Comparison of ENCODE assay signal across 11 cellular contexts in the genomic region with DNA sequence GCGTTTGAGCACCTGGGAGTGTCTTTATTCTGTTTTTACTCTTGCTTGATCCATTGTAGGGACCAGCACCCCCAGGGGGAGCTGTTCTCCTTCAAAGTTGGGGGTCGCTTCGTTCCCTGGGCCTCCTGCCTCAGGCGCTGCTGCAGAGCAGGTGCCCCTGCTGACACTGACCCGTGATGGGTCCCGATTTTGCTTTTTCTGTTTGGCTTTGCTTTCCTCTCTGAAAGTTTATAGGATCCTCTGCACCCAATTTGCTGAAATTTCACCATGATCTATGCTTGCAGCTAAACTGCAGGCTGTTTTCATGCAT. TPM values are rescaled to one million over a fixed set of nuclear protein-coding genes. Genes with fewer than 3 reads are reported as not detected.
DNase-seq lines count a peak whose midpoint lies in the region; ATAC-seq, FAIRE-seq and TF ChIP-seq lines count a peak whose summit lies in the region.
"Had no signal": no experiment of that assay in that cellular context is flagged by ENCODE, and none has a peak within 500 bp of the region (broad histone marks: within the 10 kb centered on the region; RNA-seq: fewer than 3 reads in every experiment).

No MANE protein-coding gene starts in this region.

- dilution Hi-C loops in endothelial cell of umbilical vein (cut with MboI; ENCODE audit: extremely low pct_ligation_motif_present, low sequenced_read_pairs) = no loop called here

- FAIRE-seq in endothelial cell of umbilical vein (lab: Jason Lieb, UNC) = no peak
- FAIRE-seq: GM12891, H54 had no signal

- no peak overlapping the region for H2AFZ ChIP-seq in OCI-LY1 (ENCODE audit: low read length)
- no peak overlapping the region for H2AFZ ChIP-seq in endothelial cell of umbilical vein (ENCODE audit: low read depth, low read length)

- no TSS peak for BruUV-seq in endothelial cell of umbilical vein (replicated peaks; lab: Mats Ljungman, UMichigan)

- H3K27ac Mint-ChIP-seq in progenitor cell of endocrine pancreas = no peak overlapping the region
- H3K27ac Mint-ChIP-seq: mesothelial cell of epicardium had no signal

- H3K4me2 ChIP-seq in OCI-LY1 (ENCODE audit: low read length) (no peak overlapping the region), endothelial cell of umbilical vein (ENCODE audit: insufficient read depth, low read length) (no peak overlapping the region)

- no peaks in the 10 kb centered on the region for H3K9me2 ChIP-seq in OCI-LY1 (ENCODE audit: low read depth, low read length)

- POLR2A ChIA-PET in endothelial cell of umbilical vein (lab: Charles Lee) = no interaction called here

- no peaks in the 10 kb centered on the region for H3K9me1 ChIP-seq in endothelial cell of umbilical vein (replicated peaks; ENCODE audit: control insufficient read depth, extremely low read depth, insufficient read depth, low read length)

- H3K4me3 ChIP-seq in GM12875 (ENCODE audit: low read depth, low read length) (no peak overlapping the region), OCI-LY1 (ENCODE audit: low read depth, low read length, poor library complexity, severe bottlenecking) (no peak overlapping the region), endothelial cell of umbilical vein (replicated peaks in 1 of 3; ENCODE audit: insufficient read depth in 1 of 3, low read depth in 1 of 3, low read length in 3 of 3) (no peak overlapping the region), right cardiac atrium (ENCODE audit: low read length) (no peak overlapping the region)

- H3K79me2 ChIP-seq in OCI-LY1 (ENCODE audit: insufficient read depth, low read length) = no peaks in the 10 kb centered on the region
- H3K79me2 ChIP-seq in endothelial cell of umbilical vein (ENCODE audit: control insufficient read depth, insufficient read depth, low read length) = no peaks in the 10 kb centered on the region

- H3K4me1 ChIP-seq in OCI-LY1 (ENCODE audit: insufficient read depth, low read length, severe bottlenecking) (no peaks in the 10 kb centered on the region), endothelial cell of umbilical vein (ENCODE audit: control insufficient read depth, extremely low read depth, insufficient read depth, low read length) (no peaks in the 10 kb centered on the region), right cardiac atrium (ENCODE audit: control insufficient read depth, insufficient read depth, low read length) (no peaks in the 10 kb centered on the region)

- H4K20me1 ChIP-seq in OCI-LY1 (ENCODE audit: insufficient read depth, low read length) (no peaks in the 10 kb centered on the region), endothelial cell of umbilical vein (replicated peaks; ENCODE audit: control insufficient read depth, extremely low read depth, insufficient read depth, low read length) (no peaks in the 10 kb centered on the region)

- peaks cover 30% of the 10 kb centered on the region for H3K27me3 Mint-ChIP-seq in progenitor cell of endocrine pancreas

- TF ChIP-seq POLR2A in endothelial cell of umbilical vein (IDR thresholded peaks at IDR 0.05; ENCODE audit: low read depth, low read length) = no peak

- intact Hi-C loops in endothelial cell of umbilical vein (cut with micrococcal nuclease) (no loop called here), right cardiac atrium (cut with DNase I) (no loop called here)

- H3K9ac ChIP-seq in OCI-LY1 (ENCODE audit: low read length) (no peak overlapping the region), endothelial cell of umbilical vein (replicated peaks; ENCODE audit: extremely low read depth, insufficient read depth, low read length) (no peak overlapping the region)

- H3K27ac ChIP-seq in OCI-LY1 (ENCODE audit: low read depth, low read length, poor library complexity, severe bottlenecking) (no peak overlapping the region), endothelial cell of umbilical vein (ENCODE audit: insufficient read depth, low read depth, low read length) (no peak overlapping the region), right cardiac atrium (ENCODE audit: low read length) (no peak overlapping the region)

- H3K27me3 ChIP-seq in OCI-LY1 (ENCODE audit: insufficient read depth, low read length) (no peaks in the 10 kb centered on the region), endothelial cell of umbilical vein (ENCODE audit: control insufficient read depth in 2 of 2, insufficient read depth in 2 of 2, low read length in 2 of 2) (no peaks in the 10 kb centered on the region), right cardiac atrium (ENCODE audit: control insufficient read depth, insufficient read depth) (no peaks in the 10 kb centered on the region)

- H3K36me3 ChIP-seq in OCI-LY1 (ENCODE audit: insufficient read depth, low read length) = no peaks in the 10 kb centered on the region
- H3K36me3 ChIP-seq in endothelial cell of umbilical vein (ENCODE audit: control insufficient read depth in 2 of 2, extremely low read depth in 1 of 2, insufficient read depth in 2 of 2, low read length in 2 of 2) = no peaks in the 10 kb centered on the region

- ATAC-seq in HG02884 (IDR thresholded peaks at IDR 0.05; ENCODE audit: unreplicated experiment) (no peak), right cardiac atrium (no peak)

- no peak overlapping the region for H3K4me3 Mint-ChIP-seq in progenitor cell of endocrine pancreas (ENCODE audit: low read depth)
- H3K4me3 Mint-ChIP-seq: mesothelial cell of epicardium had no signal

- no peaks in the 10 kb centered on the region for H3F3A ChIP-seq in OCI-LY1 (ENCODE audit: insufficient read depth, low read length)

- no peaks in the 10 kb centered on the region for H3K9me3 Mint-ChIP-seq in progenitor cell of endocrine pancreas (ENCODE audit: low read depth)
- H3K9me3 Mint-ChIP-seq: mesothelial cell of epicardium had no signal

- no peaks in the 10 kb centered on the region for H3K36me3 Mint-ChIP-seq in progenitor cell of endocrine pancreas (ENCODE audit: insufficient read depth)
- H3K36me3 Mint-ChIP-seq: mesothelial cell of epicardium had no signal

- TF ChIP-seq CTCF in GM12875 (IDR thresholded peaks at IDR 0.05; ENCODE audit: borderline replicate concordance, insufficient read depth, low read depth, low read length) (peak; percentile 38; the same call in 1 of the 2 replicates), OCI-LY1 (IDR thresholded peaks at IDR 0.05; ENCODE audit: low read length) (peak; percentile 16; the same call in 1 of the 2 replicates), endothelial cell of umbilical vein (IDR thresholded peaks at IDR 0.05; ENCODE audit: extremely low read depth in 1 of 2, insufficient read depth in 1 of 2, low read depth in 1 of 2, low read length in 2 of 2) (peak; percentile 17 to 24), progenitor cell of endocrine pancreas (IDR thresholded peaks at IDR 0.05; ENCODE audit: unreplicated experiment) (peak; percentile 18)

- no peaks in the 10 kb centered on the region for H3K9me3 ChIP-seq in OCI-LY1 (ENCODE audit: low read length)
- no peaks in the 10 kb centered on the region for H3K9me3 ChIP-seq in endothelial cell of umbilical vein (replicated peaks; ENCODE audit: control insufficient read depth, insufficient read depth, low read length)
- H3K9me3 ChIP-seq in right cardiac atrium (ENCODE audit: control insufficient read depth, low read length) = no peaks in the 10 kb centered on the region

- no peaks in the 10 kb centered on the region for H3K4me1 Mint-ChIP-seq in progenitor cell of endocrine pancreas (ENCODE audit: low read depth)
- H3K4me1 Mint-ChIP-seq: mesothelial cell of epicardium had no signal

- DNase-seq in endothelial cell of umbilical vein (ENCODE audit: low read depth, low spot score) (no peak), progenitor cell of endocrine pancreas (ENCODE audit: low spot score, unreplicated experiment) (no peak), right cardiac atrium (no peak)
- DNase-seq in activated CD4-positive, CD25-positive, alpha-beta regulatory T cell treated with anti-CD3 and anti-CD28 coated beads, Interleukin-2, amount 50 U/mL, for 72 hours = no peak
- DNase-seq: aorta had no signal

- CTCF ChIA-PET in endothelial cell of umbilical vein (lab: Charles Lee) = interaction anchor here (0.6 to 4.8 kb wide), 4 partner anchors 9 to 348 kb away, joined by 3 to 28 read pairs (median 3); partner anchors contain the start of gene FAHD2A

- 40% methylated on average over 6 of the region's 6 CpGs for WGBS in right cardiac atrium

TF ChIP-seq in endothelial cell of umbilical vein, 7 proteins besides CTCF, POLR2A, EP300 and RAD21:
- TF ChIP-seq GATA2 (IDR thresholded peaks at IDR 0.05; ENCODE audit: insufficient read depth, insufficient read length, low read depth, low read length) (no peak), JUN (IDR thresholded peaks at IDR 0.05; ENCODE audit: borderline replicate concordance, insufficient read depth, insufficient read length, low read depth) (no peak), POLR2AphosphoS5 (IDR thresholded peaks at IDR 0.05; ENCODE audit: insufficient read depth, low read depth, low read length) (no peak), FOS (IDR thresholded peaks at IDR 0.05; ENCODE audit: borderline replicate concordance, insufficient read depth, low read length) (no peak), EZH2 (IDR thresholded peaks at IDR 0.05; ENCODE audit: borderline replicate concordance, low read depth, low read length, severe bottlenecking) (no peak)
TF ChIP-seq in endothelial cell of umbilical vein: peak in this region for 0.

RNA-seq across cellular contexts. Expression of gene FAHD2A, which starts 22.9 kb away (rescaled TPM):
- 27.5 and 33.1 TPM in 2 replicates for total RNA-seq in endothelial cell of umbilical vein
- polyA plus RNA-seq in endothelial cell of umbilical vein = 32.9 and 37.0 TPM in 2 replicates
- polyA plus RNA-seq in endothelial cell of umbilical vein (2011; cell fraction: cytosol; rRNA removed) = 35.5 and 38.1 TPM in 2 replicates
- 56.4 and 60.8 TPM in 2 replicates for polyA plus RNA-seq in endothelial cell of umbilical vein (2011; cell fraction: nucleus; rRNA removed)
- polyA plus RNA-seq in endothelial cell of umbilical vein (2012) = 25.4 and 33.4 TPM in 2 replicates
- polyA minus RNA-seq in endothelial cell of umbilical vein = 37.1 and 40.1 TPM in 2 replicates
- 21.8 TPM for polyA minus RNA-seq in endothelial cell of umbilical vein (2011; cell fraction: cytosol; rRNA and poly(A)+ RNA removed)
- 15.1 and 20.7 TPM in 2 replicates for polyA minus RNA-seq in endothelial cell of umbilical vein (2011; cell fraction: nucleus; rRNA and poly(A)+ RNA removed)
- 28.8 and 31.1 TPM in 2 replicates for total RNA-seq in progenitor cell of endocrine pancreas
- total RNA-seq in right cardiac atrium = 10 to 100 TPM; 26.1 to 32.7 (median 30.0) TPM
- polyA plus RNA-seq in right cardiac atrium = 32.2 TPM
